In genomic region chr11:74398244-74399159, GRCh38 we compare ENCODE assay signal across 1 cellular context.
TF ChIP-seq lines count a peak whose summit lies in the region.

TSS of gene PGM2L1 (minus strand) at chr11:74398433. CDS start at chr11:74398161, 272 bp downstream.

TF ChIP-seq in A549, 52 proteins besides CTCF, POLR2A, EP300 and RAD21 (continued from another document):
- TF ChIP-seq JUN (IDR thresholded peaks at IDR 0.05) (peak; percentile 71 to 75; a peak in 3 of 5 replicates), MAFK (IDR thresholded peaks at IDR 0.05; ENCODE audit: partially characterized antibody) (no peak), JUNB (IDR thresholded peaks at IDR 0.05) (no peak), ATOH8 (CRISPR knock-in tag; IDR thresholded peaks at IDR 0.05; ENCODE audit: low read depth) (no peak), CBX2 (IDR thresholded peaks at IDR 0.05; ENCODE audit: borderline replicate concordance, low read depth) (no peak), HMGXB4 (CRISPR knock-in tag; IDR thresholded peaks at IDR 0.05; ENCODE audit: borderline replicate concordance) (no peak), ZFP36 (IDR thresholded peaks at IDR 0.05; ENCODE audit: borderline replicate concordance, partially characterized antibody) (no peak), CHD2 (IDR thresholded peaks at IDR 0.05; ENCODE audit: low read length, partially characterized antibody) (peak; percentile 49), HEYL (CRISPR knock-in tag; IDR thresholded peaks at IDR 0.05) (no peak), TFCP2L1 (CRISPR knock-in tag; IDR thresholded peaks at IDR 0.05) (no peak), ZNF302 (CRISPR knock-in tag; IDR thresholded peaks at IDR 0.05) (no peak), SREBF2 (IDR thresholded peaks at IDR 0.05) (no peak), BHLHE40 (IDR thresholded peaks at IDR 0.05; ENCODE audit: low read depth, low read length) (peak; percentile 54; the same call in 1 of the 2 replicates), FOSL2 (IDR thresholded peaks at IDR 0.05) (no peak), FOSL2 (CRISPR knock-in tag; IDR thresholded peaks at IDR 0.05) (no peak), USF2 (IDR thresholded peaks at IDR 0.05) (peak; percentile 59), KDM1A (IDR thresholded peaks at IDR 0.05; ENCODE audit: low read depth) (no peak), FOXS1 (CRISPR knock-in tag; IDR thresholded peaks at IDR 0.05) (no peak)
- TF ChIP-seq, protein P1, sequence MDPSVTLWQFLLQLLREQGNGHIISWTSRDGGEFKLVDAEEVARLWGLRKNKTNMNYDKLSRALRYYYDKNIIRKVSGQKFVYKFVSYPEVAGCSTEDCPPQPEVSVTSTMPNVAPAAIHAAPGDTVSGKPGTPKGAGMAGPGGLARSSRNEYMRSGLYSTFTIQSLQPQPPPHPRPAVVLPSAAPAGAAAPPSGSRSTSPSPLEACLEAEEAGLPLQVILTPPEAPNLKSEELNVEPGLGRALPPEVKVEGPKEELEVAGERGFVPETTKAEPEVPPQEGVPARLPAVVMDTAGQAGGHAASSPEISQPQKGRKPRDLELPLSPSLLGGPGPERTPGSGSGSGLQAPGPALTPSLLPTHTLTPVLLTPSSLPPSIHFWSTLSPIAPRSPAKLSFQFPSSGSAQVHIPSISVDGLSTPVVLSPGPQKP (IDR thresholded peaks at IDR 0.05; ENCODE audit: low read depth, low read length), result no peak
- TF ChIP-seq, protein P2, sequence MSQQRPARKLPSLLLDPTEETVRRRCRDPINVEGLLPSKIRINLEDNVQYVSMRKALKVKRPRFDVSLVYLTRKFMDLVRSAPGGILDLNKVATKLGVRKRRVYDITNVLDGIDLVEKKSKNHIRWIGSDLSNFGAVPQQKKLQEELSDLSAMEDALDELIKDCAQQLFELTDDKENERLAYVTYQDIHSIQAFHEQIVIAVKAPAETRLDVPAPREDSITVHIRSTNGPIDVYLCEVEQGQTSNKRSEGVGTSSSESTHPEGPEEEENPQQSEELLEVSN (IDR thresholded peaks at IDR 0.05; ENCODE audit: borderline replicate concordance, low read depth), result no peak
